Comparison of ENCODE assay signal across 1 cellular context in the genomic region with DNA sequence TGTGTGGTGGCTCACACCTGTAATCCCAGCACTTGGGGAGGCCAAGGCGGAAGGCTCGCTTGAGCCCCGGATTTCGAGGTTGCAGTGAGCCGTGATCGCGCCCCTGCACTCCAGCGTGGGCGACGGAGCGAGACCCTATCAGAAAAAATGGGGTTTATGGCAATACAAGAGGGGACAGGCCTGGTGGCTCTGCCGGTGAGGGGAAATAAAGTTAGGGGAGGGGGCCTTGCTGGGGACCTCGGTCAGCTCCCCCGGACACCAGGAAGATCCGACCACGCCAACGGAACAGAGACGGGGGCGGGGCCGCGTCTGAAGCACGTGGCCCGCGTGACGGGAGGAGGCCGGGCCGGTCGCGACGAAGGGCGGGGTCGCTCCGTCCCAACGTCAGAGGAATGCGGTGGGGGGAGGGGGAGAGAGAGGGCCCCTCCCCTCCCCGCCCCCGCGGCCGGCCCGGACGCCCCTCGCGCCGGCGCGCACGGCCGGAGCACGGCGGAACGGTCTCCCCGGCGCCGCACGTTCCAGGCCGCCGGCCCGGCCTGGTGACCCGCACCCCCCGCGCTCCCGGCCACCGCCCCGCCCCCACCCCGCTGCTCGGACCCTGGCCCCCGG.
TF ChIP-seq lines count a peak whose summit lies in the region.

No MANE protein-coding gene starts in this region.

TF ChIP-seq in K562, 482 proteins besides CTCF, POLR2A, EP300 and RAD21 (continued from another document and continues in another):
- TF ChIP-seq MTA3 (IDR thresholded peaks at IDR 0.05; ENCODE audit: borderline replicate concordance) (peak; percentile 36; the same call in 1 of the 2 replicates), KAT2B (IDR thresholded peaks at IDR 0.05; ENCODE audit: low read depth, low read length) (no peak), ZNF175 (CRISPR knock-in tag; IDR thresholded peaks at IDR 0.05; ENCODE audit: low read depth) (no peak), NCOA1 (IDR thresholded peaks at IDR 0.05; ENCODE audit: low read depth) (no peak), MIER1 (IDR thresholded peaks at IDR 0.05; ENCODE audit: low read depth) (no peak; the same call in 1 of the 2 replicates), ATF7 (IDR thresholded peaks at IDR 0.05) (peak; percentile 52), ZNF76 (CRISPR knock-in tag; IDR thresholded peaks at IDR 0.05; ENCODE audit: borderline replicate concordance) (no peak), PHB2 (IDR thresholded peaks at IDR 0.05; ENCODE audit: low read depth) (no peak), CBX3 (IDR thresholded peaks at IDR 0.05; ENCODE audit: borderline replicate concordance in 1 of 2, low read length in 2 of 2) (peak in 1 of 2 experiments; percentile 18; a peak in 1 of 3 replicates), YY1 (IDR thresholded peaks at IDR 0.05; ENCODE audit: borderline replicate concordance in 1 of 3, control insufficient read depth in 1 of 3, extremely low read depth in 1 of 3, insufficient read depth in 3 of 3, insufficient read length in 1 of 3, insufficient replicate concordance in 2 of 3, low read depth in 1 of 3, low read length in 2 of 3) (peak in 1 of 3 experiments; percentile 61), GATA2 (CRISPR knock-in tag; IDR thresholded peaks at IDR 0.05) (no peak), COPS2 (conservative IDR thresholded peaks at IDR 0.05) (no peak), MTA2 (IDR thresholded peaks at IDR 0.05; ENCODE audit: low read depth) (0 out of 2 replicates have a peak, but pooled peaks have one; percentile 6), KLF1 (tag; IDR thresholded peaks at IDR 0.05) (peak; percentile 83; the same call in 1 of the 2 replicates), EWSR1 (IDR thresholded peaks at IDR 0.05; ENCODE audit: borderline replicate concordance, low read depth, partially characterized antibody) (no peak), PURB (CRISPR knock-in tag; IDR thresholded peaks at IDR 0.05; ENCODE audit: low read depth) (no peak), KLF13 (tag; IDR thresholded peaks at IDR 0.05; ENCODE audit: borderline replicate concordance, low read depth) (peak; percentile 99), NR1H2 (CRISPR knock-in tag; IDR thresholded peaks at IDR 0.05) (no peak), TEAD1 (CRISPR knock-in tag; IDR thresholded peaks at IDR 0.05) (peak; percentile 84 to 98), PCBP1 (IDR thresholded peaks at IDR 0.05; ENCODE audit: low read depth, low read length, poor library complexity, severe bottlenecking) (peak; percentile 63), MED1 (CRISPR knock-in tag; IDR thresholded peaks at IDR 0.05; ENCODE audit: borderline replicate concordance) (0 out of 2 replicates have a peak, but pooled peaks have one; percentile 24), TAL1 (IDR thresholded peaks at IDR 0.05) (no peak), SRSF1 (IDR thresholded peaks at IDR 0.05; ENCODE audit: low read depth, low read length) (no peak), TOE1 (IDR thresholded peaks at IDR 0.05; ENCODE audit: borderline replicate concordance) (no peak), TOE1 (CRISPR knock-in tag; IDR thresholded peaks at IDR 0.05; ENCODE audit: borderline replicate concordance, low read depth) (peak; percentile 54; the same call in 1 of the 2 replicates), ZC3H11A (IDR thresholded peaks at IDR 0.05; ENCODE audit: low read depth, low read length) (no peak), SMAD3 (CRISPR knock-in tag; conservative IDR thresholded peaks at IDR 0.05) (no peak), ZNF717 (CRISPR knock-in tag; IDR thresholded peaks at IDR 0.05) (no peak)
- TF ChIP-seq, protein P1, sequence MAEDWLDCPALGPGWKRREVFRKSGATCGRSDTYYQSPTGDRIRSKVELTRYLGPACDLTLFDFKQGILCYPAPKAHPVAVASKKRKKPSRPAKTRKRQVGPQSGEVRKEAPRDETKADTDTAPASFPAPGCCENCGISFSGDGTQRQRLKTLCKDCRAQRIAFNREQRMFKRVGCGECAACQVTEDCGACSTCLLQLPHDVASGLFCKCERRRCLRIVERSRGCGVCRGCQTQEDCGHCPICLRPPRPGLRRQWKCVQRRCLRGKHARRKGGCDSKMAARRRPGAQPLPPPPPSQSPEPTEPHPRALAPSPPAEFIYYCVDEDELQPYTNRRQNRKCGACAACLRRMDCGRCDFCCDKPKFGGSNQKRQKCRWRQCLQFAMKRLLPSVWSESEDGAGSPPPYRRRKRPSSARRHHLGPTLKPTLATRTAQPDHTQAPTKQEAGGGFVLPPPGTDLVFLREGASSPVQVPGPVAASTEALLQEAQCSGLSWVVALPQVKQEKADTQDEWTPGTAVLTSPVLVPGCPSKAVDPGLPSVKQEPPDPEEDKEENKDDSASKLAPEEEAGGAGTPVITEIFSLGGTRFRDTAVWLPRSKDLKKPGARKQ (CRISPR knock-in tag; IDR thresholded peaks at IDR 0.05), result no peak
- TF ChIP-seq, protein P2, sequence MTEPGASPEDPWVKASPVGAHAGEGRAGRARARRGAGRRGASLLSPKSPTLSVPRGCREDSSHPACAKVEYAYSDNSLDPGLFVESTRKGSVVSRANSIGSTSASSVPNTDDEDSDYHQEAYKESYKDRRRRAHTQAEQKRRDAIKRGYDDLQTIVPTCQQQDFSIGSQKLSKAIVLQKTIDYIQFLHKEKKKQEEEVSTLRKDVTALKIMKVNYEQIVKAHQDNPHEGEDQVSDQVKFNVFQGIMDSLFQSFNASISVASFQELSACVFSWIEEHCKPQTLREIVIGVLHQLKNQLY (CRISPR knock-in tag; conservative IDR thresholded peaks at IDR 0.05), result no peak
- TF ChIP-seq, protein P3, sequence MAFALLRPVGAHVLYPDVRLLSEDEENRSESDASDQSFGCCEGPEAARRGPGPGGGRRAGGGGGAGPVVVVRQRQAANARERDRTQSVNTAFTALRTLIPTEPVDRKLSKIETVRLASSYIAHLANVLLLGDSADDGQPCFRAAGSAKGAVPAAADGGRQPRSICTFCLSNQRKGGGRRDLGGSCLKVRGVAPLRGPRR (CRISPR knock-in tag; IDR thresholded peaks at IDR 0.05), result no peak
- TF ChIP-seq, protein P4, sequence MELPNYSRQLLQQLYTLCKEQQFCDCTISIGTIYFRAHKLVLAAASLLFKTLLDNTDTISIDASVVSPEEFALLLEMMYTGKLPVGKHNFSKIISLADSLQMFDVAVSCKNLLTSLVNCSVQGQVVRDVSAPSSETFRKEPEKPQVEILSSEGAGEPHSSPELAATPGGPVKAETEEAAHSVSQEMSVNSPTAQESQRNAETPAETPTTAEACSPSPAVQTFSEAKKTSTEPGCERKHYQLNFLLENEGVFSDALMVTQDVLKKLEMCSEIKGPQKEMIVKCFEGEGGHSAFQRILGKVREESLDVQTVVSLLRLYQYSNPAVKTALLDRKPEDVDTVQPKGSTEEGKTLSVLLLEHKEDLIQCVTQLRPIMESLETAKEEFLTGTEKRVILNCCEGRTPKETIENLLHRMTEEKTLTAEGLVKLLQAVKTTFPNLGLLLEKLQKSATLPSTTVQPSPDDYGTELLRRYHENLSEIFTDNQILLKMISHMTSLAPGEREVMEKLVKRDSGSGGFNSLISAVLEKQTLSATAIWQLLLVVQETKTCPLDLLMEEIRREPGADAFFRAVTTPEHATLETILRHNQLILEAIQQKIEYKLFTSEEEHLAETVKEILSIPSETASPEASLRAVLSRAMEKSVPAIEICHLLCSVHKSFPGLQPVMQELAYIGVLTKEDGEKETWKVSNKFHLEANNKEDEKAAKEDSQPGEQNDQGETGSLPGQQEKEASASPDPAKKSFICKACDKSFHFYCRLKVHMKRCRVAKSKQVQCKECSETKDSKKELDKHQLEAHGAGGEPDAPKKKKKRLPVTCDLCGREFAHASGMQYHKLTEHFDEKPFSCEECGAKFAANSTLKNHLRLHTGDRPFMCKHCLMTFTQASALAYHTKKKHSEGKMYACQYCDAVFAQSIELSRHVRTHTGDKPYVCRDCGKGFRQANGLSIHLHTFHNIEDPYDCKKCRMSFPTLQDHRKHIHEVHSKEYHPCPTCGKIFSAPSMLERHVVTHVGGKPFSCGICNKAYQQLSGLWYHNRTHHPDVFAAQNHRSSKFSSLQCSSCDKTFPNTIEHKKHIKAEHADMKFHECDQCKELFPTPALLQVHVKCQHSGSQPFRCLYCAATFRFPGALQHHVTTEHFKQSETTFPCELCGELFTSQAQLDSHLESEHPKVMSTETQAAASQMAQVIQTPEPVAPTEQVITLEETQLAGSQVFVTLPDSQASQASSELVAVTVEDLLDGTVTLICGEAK (IDR thresholded peaks at IDR 0.05), result no peak
- TF ChIP-seq, protein P4 (CRISPR knock-in tag; IDR thresholded peaks at IDR 0.05), result no peak
- TF ChIP-seq, protein P5, sequence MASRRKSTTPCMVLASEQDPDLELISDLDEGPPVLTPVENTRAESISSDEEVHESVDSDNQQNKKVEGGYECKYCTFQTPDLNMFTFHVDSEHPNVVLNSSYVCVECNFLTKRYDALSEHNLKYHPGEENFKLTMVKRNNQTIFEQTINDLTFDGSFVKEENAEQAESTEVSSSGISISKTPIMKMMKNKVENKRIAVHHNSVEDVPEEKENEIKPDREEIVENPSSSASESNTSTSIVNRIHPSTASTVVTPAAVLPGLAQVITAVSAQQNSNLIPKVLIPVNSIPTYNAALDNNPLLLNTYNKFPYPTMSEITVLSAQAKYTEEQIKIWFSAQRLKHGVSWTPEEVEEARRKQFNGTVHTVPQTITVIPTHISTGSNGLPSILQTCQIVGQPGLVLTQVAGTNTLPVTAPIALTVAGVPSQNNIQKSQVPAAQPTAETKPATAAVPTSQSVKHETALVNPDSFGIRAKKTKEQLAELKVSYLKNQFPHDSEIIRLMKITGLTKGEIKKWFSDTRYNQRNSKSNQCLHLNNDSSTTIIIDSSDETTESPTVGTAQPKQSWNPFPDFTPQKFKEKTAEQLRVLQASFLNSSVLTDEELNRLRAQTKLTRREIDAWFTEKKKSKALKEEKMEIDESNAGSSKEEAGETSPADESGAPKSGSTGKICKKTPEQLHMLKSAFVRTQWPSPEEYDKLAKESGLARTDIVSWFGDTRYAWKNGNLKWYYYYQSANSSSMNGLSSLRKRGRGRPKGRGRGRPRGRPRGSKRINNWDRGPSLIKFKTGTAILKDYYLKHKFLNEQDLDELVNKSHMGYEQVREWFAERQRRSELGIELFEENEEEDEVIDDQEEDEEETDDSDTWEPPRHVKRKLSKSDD (conservative IDR thresholded peaks at IDR 0.05; ENCODE audit: low read length), result no peak
- TF ChIP-seq, protein P6, sequence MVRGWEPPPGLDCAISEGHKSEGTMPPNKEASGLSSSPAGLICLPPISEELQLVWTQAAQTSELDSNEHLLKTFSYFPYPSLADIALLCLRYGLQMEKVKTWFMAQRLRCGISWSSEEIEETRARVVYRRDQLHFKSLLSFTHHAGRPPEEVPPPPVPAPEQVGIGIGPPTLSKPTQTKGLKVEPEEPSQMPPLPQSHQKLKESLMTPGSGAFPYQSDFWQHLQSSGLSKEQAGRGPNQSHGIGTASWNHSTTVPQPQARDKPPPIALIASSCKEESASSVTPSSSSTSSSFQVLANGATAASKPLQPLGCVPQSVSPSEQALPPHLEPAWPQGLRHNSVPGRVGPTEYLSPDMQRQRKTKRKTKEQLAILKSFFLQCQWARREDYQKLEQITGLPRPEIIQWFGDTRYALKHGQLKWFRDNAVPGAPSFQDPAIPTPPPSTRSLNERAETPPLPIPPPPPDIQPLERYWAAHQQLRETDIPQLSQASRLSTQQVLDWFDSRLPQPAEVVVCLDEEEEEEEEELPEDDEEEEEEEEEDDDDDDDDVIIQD (CRISPR knock-in tag; IDR thresholded peaks at IDR 0.05), result no peak
- TF ChIP-seq, protein P7, sequence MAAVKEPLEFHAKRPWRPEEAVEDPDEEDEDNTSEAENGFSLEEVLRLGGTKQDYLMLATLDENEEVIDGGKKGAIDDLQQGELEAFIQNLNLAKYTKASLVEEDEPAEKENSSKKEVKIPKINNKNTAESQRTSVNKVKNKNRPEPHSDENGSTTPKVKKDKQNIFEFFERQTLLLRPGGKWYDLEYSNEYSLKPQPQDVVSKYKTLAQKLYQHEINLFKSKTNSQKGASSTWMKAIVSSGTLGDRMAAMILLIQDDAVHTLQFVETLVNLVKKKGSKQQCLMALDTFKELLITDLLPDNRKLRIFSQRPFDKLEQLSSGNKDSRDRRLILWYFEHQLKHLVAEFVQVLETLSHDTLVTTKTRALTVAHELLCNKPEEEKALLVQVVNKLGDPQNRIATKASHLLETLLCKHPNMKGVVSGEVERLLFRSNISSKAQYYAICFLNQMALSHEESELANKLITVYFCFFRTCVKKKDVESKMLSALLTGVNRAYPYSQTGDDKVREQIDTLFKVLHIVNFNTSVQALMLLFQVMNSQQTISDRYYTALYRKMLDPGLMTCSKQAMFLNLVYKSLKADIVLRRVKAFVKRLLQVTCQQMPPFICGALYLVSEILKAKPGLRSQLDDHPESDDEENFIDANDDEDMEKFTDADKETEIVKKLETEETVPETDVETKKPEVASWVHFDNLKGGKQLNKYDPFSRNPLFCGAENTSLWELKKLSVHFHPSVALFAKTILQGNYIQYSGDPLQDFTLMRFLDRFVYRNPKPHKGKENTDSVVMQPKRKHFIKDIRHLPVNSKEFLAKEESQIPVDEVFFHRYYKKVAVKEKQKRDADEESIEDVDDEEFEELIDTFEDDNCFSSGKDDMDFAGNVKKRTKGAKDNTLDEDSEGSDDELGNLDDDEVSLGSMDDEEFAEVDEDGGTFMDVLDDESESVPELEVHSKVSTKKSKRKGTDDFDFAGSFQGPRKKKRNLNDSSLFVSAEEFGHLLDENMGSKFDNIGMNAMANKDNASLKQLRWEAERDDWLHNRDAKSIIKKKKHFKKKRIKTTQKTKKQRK (IDR thresholded peaks at IDR 0.05; ENCODE audit: borderline replicate concordance, low read depth, low read length), result no peak
